Comparison of ENCODE assay signal across 17 cellular contexts in genomic region chr16:65235339-65236177, GRCh38.
DNase-seq lines count a peak whose midpoint lies in the region; ATAC-seq lines count a peak whose summit lies in the region.
"Had no signal": no experiment of that assay in that cellular context is flagged by ENCODE, and none has a peak within 500 bp of the region (broad histone marks: within the 10 kb centered on the region; RNA-seq: fewer than 3 reads in every experiment).

No MANE protein-coding gene starts in this region.

- H3K27ac ChIP-seq in HUES64 (ENCODE audit: low read depth, low read length) (peak overlapping the region; percentile 98), iPS DF 6.9 (ENCODE audit: low read length) (peak overlapping the region; percentile 95), mesodermal cell (ENCODE audit: low read depth, low read length, severe bottlenecking) (peak overlapping the region; percentile 29)
- H3K27ac ChIP-seq: BLaER1 treated with 17β-estradiol and CSF1 and Interleukin-3, amounts not matched to agents 10 nM and 100 nM; RWPE1; SJSA1 had no signal

- peak overlapping the region; percentile 68 for H3K9ac ChIP-seq in HUES64 (ENCODE audit: low read depth, low read length)
- H3K9ac ChIP-seq: BLaER1 treated with 17β-estradiol and CSF1 and Interleukin-3, amounts not matched to agents 10 nM and 100 nM had no signal

- no peaks in the 10 kb centered on the region; the same call in 1 of the 2 replicates for H3K27me3 ChIP-seq in HUES64 (ENCODE audit: insufficient read depth, low read length)
- H3K27me3 ChIP-seq in iPS DF 6.9 (ENCODE audit: control insufficient read depth, insufficient read depth, low read length), result no peaks in the 10 kb centered on the region
- H3K27me3 ChIP-seq: BLaER1 treated with 17β-estradiol and CSF1 and Interleukin-3, amounts not matched to agents 10 nM and 100 nM; SJSA1 had no signal

- H3K4me1 ChIP-seq in HUES64 (ENCODE audit: insufficient read depth, low read length), result peaks cover 21% of the 10 kb centered on the region
- peaks cover 2% of the 10 kb centered on the region; the same call in 1 of the 2 replicates for H3K4me1 ChIP-seq in iPS DF 6.9 (ENCODE audit: control insufficient read depth, insufficient read depth, low read length)
- peaks cover 11% of the 10 kb centered on the region for H3K4me1 ChIP-seq in mesodermal cell (ENCODE audit: control insufficient read depth, insufficient read depth, low read length, poor library complexity, severe bottlenecking)
- H3K4me1 ChIP-seq: BLaER1 treated with 17β-estradiol and CSF1 and Interleukin-3, amounts not matched to agents 10 nM and 100 nM; SJSA1 had no signal

- ATAC-seq in HG02763 (IDR thresholded peaks at IDR 0.05; ENCODE audit: unreplicated experiment), result no peak
- ATAC-seq: PC-3 had no signal

- 5% methylated on average over 8 of the region's 9 CpGs for WGBS in HUES64
- WGBS in iPS DF 6.9 (ENCODE audit: insufficient coverage, insufficient read length), result no CpG with 5 or more reads among the region's 9 CpGs
- WGBS in mesodermal cell (ENCODE audit: insufficient coverage in 2 of 2), 2 experiments, result 14% methylated on average over 1 of the region's 9 CpGs

- H3K9me3 ChIP-seq in HUES64 (ENCODE audit: insufficient read depth, low read depth, low read length) (no peaks in the 10 kb centered on the region), iPS DF 6.9 (ENCODE audit: control insufficient read depth, insufficient read depth, low read length) (no peaks in the 10 kb centered on the region), mesodermal cell (ENCODE audit: control insufficient read depth, low read length) (no peaks in the 10 kb centered on the region)
- H3K9me3 ChIP-seq: SJSA1 had no signal

- H3K4me3 ChIP-seq in HUES64 (ENCODE audit: low read length) (peak overlapping the region; percentile 78), iPS DF 6.9 (ENCODE audit: low read length) (no peak overlapping the region; the same call in 1 of the 2 replicates), mesodermal cell (ENCODE audit: extremely low read depth, insufficient read depth, low read length, poor library complexity, severe bottlenecking) (no peak overlapping the region)
- H3K4me3 ChIP-seq: BLaER1 treated with 17β-estradiol and CSF1 and Interleukin-3, amounts not matched to agents 10 nM and 100 nM; SJSA1 had no signal

- DNase-seq in ELF-1 (ENCODE audit: low read depth, low spot score) (peak; percentile 62), iPS DF 6.9 (ENCODE audit: low read depth, low spot score) (no peak), occipital lobe (lab: John Stamatoyannopoulos, UW) (no peak), NCI-H2029 (lab: John Stamatoyannopoulos, UW) (no peak)
- no peak for DNase-seq in activated CD8-positive, alpha-beta memory T cell treated with anti-CD3 and anti-CD28 coated beads, Interleukin-2, amount 50 U/mL, for 4 hours
- DNase-seq: DND-41, GF-D8, NCI-H187 treated with DMSO at 0.1 percent for 48 hours, NCI-H2171 treated with DMSO at 0.1 percent for 48 hours, NCI-H748 treated with DMSO at 0.1 percent for 48 hours, PC-3 had no signal

- H3K36me3 ChIP-seq in HUES64 (ENCODE audit: insufficient read depth, low read length) (peaks cover 7% of the 10 kb centered on the region), iPS DF 6.9 (ENCODE audit: control insufficient read depth, insufficient read depth, low read length) (peaks cover 2% of the 10 kb centered on the region; the same call in 1 of the 2 replicates), mesodermal cell (ENCODE audit: control insufficient read depth, insufficient read depth, low read length) (no peaks in the 10 kb centered on the region)
- H3K36me3 ChIP-seq: BLaER1 treated with 17β-estradiol and CSF1 and Interleukin-3, amounts not matched to agents 10 nM and 100 nM; SJSA1 had no signal

Comparison
In these comparisons a context has a peak if more than half of its experiments do, and no peak if none do; other contexts are left out.
1. H3K27ac ChIP-seq: peak in every context shown above with its lines; median percentile 98 in HUES64; 95 in iPS DF 6.9; 29 in mesodermal cell.